21 cellular contexts compared by ENCODE assay signal in the genomic region with DNA sequence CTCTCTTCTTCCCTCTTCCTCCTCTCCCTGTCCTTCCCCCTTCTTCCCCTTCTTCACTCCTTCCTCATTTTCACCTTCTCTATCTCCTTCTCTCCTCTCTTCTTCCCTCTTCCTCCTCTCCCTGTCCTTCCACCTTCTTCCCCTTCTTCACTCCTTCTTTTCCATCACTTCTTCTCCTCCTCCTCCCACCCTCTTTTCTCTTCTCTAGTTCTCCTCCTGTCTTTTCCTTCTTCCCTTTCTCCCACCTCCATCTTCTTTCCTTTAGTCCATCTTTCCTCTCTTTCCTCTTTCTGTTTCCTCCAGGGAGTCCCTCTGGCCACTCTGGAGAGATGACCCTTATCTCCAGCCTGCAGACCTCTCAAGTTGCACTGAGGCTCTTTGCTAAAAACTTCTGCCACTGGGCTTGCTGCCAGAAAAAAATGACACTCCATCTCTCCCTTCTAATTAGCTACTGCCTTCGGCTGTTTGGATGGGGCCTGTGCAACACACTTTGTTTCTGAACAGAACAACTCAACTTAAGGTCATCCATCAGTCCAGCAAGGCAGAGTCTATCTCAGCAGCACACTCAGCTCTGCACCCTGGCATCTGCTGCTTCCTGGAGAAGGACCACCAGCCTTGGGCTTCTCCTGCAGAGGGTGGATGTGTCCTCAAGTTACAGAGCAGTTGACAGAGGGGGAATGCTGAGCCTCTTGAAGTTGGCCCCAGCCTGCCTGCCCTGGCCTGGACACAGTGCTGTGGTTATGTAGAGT.
"Had no signal": no experiment of that assay in that cellular context is flagged by ENCODE, and none has a peak within 500 bp of the region (broad histone marks: within the 10 kb centered on the region; RNA-seq: fewer than 3 reads in every experiment).

No MANE protein-coding gene starts in this region.

- H3K36me3 Mint-ChIP-seq: immature natural killer cell, neural progenitor cell had no signal

- H3K27me3 ChIP-seq: brain microvascular endothelial cell, neural progenitor cell, right atrium auricular region, thyroid gland, uterus had no signal

- H3K4me3 ChIP-seq: gastrocnemius medialis, heart left ventricle, neural progenitor cell, prostate gland, right atrium auricular region, thyroid gland, uterus had no signal

- H3K4me1 Mint-ChIP-seq: activated CD4-positive, alpha-beta T cell treated with anti-CD3 and anti-CD28 coated beads, Interleukin-2, amount 10 ng/mL, durations not matched to agents 24 days and 14 days; neural progenitor cell had no signal

- H3K36me3 ChIP-seq: brain microvascular endothelial cell, gastrocnemius medialis, heart left ventricle, neural progenitor cell, prostate gland, right atrium auricular region, thyroid gland, uterus had no signal

- H3K4me1 ChIP-seq: gastrocnemius medialis, heart left ventricle, neural progenitor cell, prostate gland, right atrium auricular region, thyroid gland, uterus had no signal

- H3K4me3 Mint-ChIP-seq: activated CD4-positive, alpha-beta T cell treated with anti-CD3 and anti-CD28 coated beads, Interleukin-2, amount 10 ng/mL, durations not matched to agents 24 days and 14 days; activated CD8-positive, alpha-beta T cell treated with anti-CD3 and anti-CD28 coated beads for 36 hours; activated T-cell treated with anti-CD3 and anti-CD28 coated beads, Interleukin-2, amount 50 U/mL, for 4 hours; immature natural killer cell; naive thymus-derived CD4-positive, alpha-beta T cell; neural progenitor cell; T-helper 2 cell treated with Interferon-gamma antibody and Interleukin-4, amounts not matched to agents 5 μg/mL and 100 μg/mL, for 36 hours had no signal

- H3K27ac Mint-ChIP-seq: activated CD4-positive, alpha-beta T cell treated with anti-CD3 and anti-CD28 coated beads, Interleukin-2, amount 10 ng/mL, durations not matched to agents 24 days and 14 days; activated CD8-positive, alpha-beta T cell treated with anti-CD3 and anti-CD28 coated beads for 36 hours; immature natural killer cell; naive thymus-derived CD4-positive, alpha-beta T cell; neural progenitor cell; T-helper 2 cell treated with Interferon-gamma antibody and Interleukin-4, amounts not matched to agents 5 μg/mL and 100 μg/mL, for 36 hours had no signal

- DNase-seq: activated CD4-positive, alpha-beta T cell treated with anti-CD3 and anti-CD28 coated beads, Interleukin-2, amount 10 ng/mL, durations not matched to agents 24 days and 14 days; activated CD8-positive, alpha-beta T cell treated with anti-CD3 and anti-CD28 coated beads for 36 hours; activated effector memory CD4-positive, alpha-beta T cell treated with anti-CD3 and anti-CD28 coated beads, Interleukin-2, amount 50 U/mL, for 16 hours; activated naive CD4-positive, alpha-beta T cell treated with anti-CD3 and anti-CD28 coated beads, Interleukin-2, amount 50 U/mL, for 16 hours; activated T-cell treated with anti-CD3 and anti-CD28 coated beads, Interleukin-2, amount 50 U/mL, for 4 hours; aorta; brain microvascular endothelial cell; central memory CD4-positive, alpha-beta T cell; gastrocnemius medialis; heart left ventricle; immature natural killer cell; mesenchymal stem cell; naive thymus-derived CD4-positive, alpha-beta T cell; stimulated activated CD4-positive, alpha-beta T cell treated with anti-CD3 and anti-CD28 coated beads, Interleukin-2, amount 100 ng/mL, for 24 hours; stimulated activated naive CD4-positive, alpha-beta T cell treated with Interleukin-2 at 50 U/mL for 16 hours; thyroid gland; uterus had no signal

- ATAC-seq: activated CD8-positive, alpha-beta T cell treated with anti-CD3 and anti-CD28 coated beads for 36 hours; activated T-cell treated with anti-CD3 and anti-CD28 coated beads, Interleukin-2, amount 50 U/mL, for 4 hours; gastrocnemius medialis; heart left ventricle; naive thymus-derived CD4-positive, alpha-beta T cell had no signal

- H3K9me3 Mint-ChIP-seq: activated CD4-positive, alpha-beta T cell treated with anti-CD3 and anti-CD28 coated beads, Interleukin-2, amount 10 ng/mL, durations not matched to agents 24 days and 14 days; activated CD8-positive, alpha-beta T cell treated with anti-CD3 and anti-CD28 coated beads for 36 hours; activated T-cell treated with anti-CD3 and anti-CD28 coated beads, Interleukin-2, amount 50 U/mL, for 4 hours; immature natural killer cell; neural progenitor cell; T-helper 2 cell treated with Interferon-gamma antibody and Interleukin-4, amounts not matched to agents 5 μg/mL and 100 μg/mL, for 36 hours had no signal

- H3K27ac ChIP-seq: brain microvascular endothelial cell, gastrocnemius medialis, heart left ventricle, neural progenitor cell, prostate gland, right atrium auricular region, thyroid gland, uterus had no signal

- H3K9me3 ChIP-seq: gastrocnemius medialis, heart left ventricle, prostate gland, right atrium auricular region, thyroid gland, uterus had no signal
